In genomic region chr10:88582806-88583583, GRCh38 we compare ENCODE assay signal across 8 cellular contexts. TPM values are rescaled to one million over a fixed set of nuclear protein-coding genes. Genes with fewer than 3 reads are reported as not detected.
DNase-seq lines count a peak whose midpoint lies in the region; ATAC-seq and TF ChIP-seq lines count a peak whose summit lies in the region.

Gene RNLS, minus strand, starts transcription at chr10:88583318.

- peak within 1 kb of the TSS in 1 of 2 experiments; percentile 97 for H3K14ac ChIP-seq in mesenchymal stem cell (ENCODE audit: low read length in 2 of 2)

- peak within 1 kb of the TSS; percentile 86 for H3K9ac ChIP-seq in endocrine pancreas (ENCODE audit: control insufficient read depth, insufficient read depth, low read length)
- H3K9ac ChIP-seq in mesenchymal stem cell (ENCODE audit: low read length), result peak within 1 kb of the TSS; percentile 98

- no peaks in the 10 kb centered on the region for H3K79me1 ChIP-seq in mesenchymal stem cell (replicated peaks; ENCODE audit: low read length, poor library complexity, severe bottlenecking)

- H3K4me1 ChIP-seq in endocrine pancreas (ENCODE audit: control insufficient read depth, insufficient read depth, low read length) (no peaks in the 10 kb centered on the region), mesenchymal stem cell (ENCODE audit: control insufficient read depth, insufficient read depth, low read depth, low read length) (peaks cover 8% of the 10 kb centered on the region)

- H2BK120ac ChIP-seq in mesenchymal stem cell (ENCODE audit: low read depth, low read length), result peak within 1 kb of the TSS; percentile 35

- H4K91ac ChIP-seq in mesenchymal stem cell (ENCODE audit: low read length), result peak within 1 kb of the TSS; percentile 20

- peak within 1 kb of the TSS; percentile 51 for H2BK5ac ChIP-seq in mesenchymal stem cell (ENCODE audit: low read depth, low read length, poor library complexity, severe bottlenecking)

- peak within 1 kb of the TSS; percentile 92 to 96 for H3K18ac ChIP-seq in mesenchymal stem cell (ENCODE audit: low read depth in 1 of 2, low read length in 2 of 2)

- peak; percentile 76 for TF ChIP-seq CTCF in GM12873 (IDR thresholded peaks at IDR 0.05; ENCODE audit: insufficient read depth, low read depth, low read length, missing control alignments)

- peak within 1 kb of the TSS; percentile 85 to 89 for H3K4ac ChIP-seq in mesenchymal stem cell (ENCODE audit: low read depth in 1 of 2, low read length in 2 of 2)

- H2BK15ac ChIP-seq in mesenchymal stem cell (ENCODE audit: low read depth, poor library complexity, severe bottlenecking), result peak within 1 kb of the TSS; percentile 77

- peak within 1 kb of the TSS; percentile 91 for H2AFZ ChIP-seq in mesenchymal stem cell (ENCODE audit: low read depth, low read length)

- no peaks in the 10 kb centered on the region for H3K27me3 ChIP-seq in endocrine pancreas (ENCODE audit: control insufficient read depth, insufficient read depth, low read length)
- no peaks in the 10 kb centered on the region for H3K27me3 ChIP-seq in mesenchymal stem cell (ENCODE audit: control insufficient read depth in 1 of 2, insufficient read depth in 1 of 2, low read length in 2 of 2)

- H3K9me3 ChIP-seq in endocrine pancreas (ENCODE audit: control insufficient read depth, low read length) (no peaks in the 10 kb centered on the region), mesenchymal stem cell (ENCODE audit: control insufficient read depth, low read length) (no peaks in the 10 kb centered on the region)

- DNase-seq in NCI-H2171 treated with DMSO at 0.1 percent for 48 hours (lab: John Stamatoyannopoulos, UW) (peak; percentile 49), mesenchymal stem cell (peak; percentile 62), NCI-H526 treated with DMSO at 0.1 percent for 48 hours (lab: John Stamatoyannopoulos, UW) (no peak)
- DNase-seq in activated CD8-positive, alpha-beta memory T cell treated with anti-CD3 and anti-CD28 coated beads, Interleukin-2, amount 50 U/mL, for 1 hour (ENCODE audit: extremely low read depth), result peak; percentile 9
- DNase-seq in stimulated activated CD4-positive, alpha-beta T cell treated with anti-CD3 and anti-CD28 coated beads, TNF-alpha, amount 100 ng/mL, for 48 hours (ENCODE audit: low read depth in 3 of 3), result peak; percentile 38 to 68 (median 46)

- H2BK12ac ChIP-seq in mesenchymal stem cell (ENCODE audit: low read length in 2 of 2), result peak within 1 kb of the TSS in 1 of 2 experiments; percentile 86

- WGBS in mesenchymal stem cell, result 4% methylated on average over 58 of the region's 63 CpGs

- H2AK5ac ChIP-seq in mesenchymal stem cell (ENCODE audit: low read length, severe bottlenecking), result no peak within 1 kb of the TSS

- peak within 1 kb of the TSS; percentile 77 for H3K4me3 ChIP-seq in endocrine pancreas (ENCODE audit: control insufficient read depth, insufficient read depth, low read length)
- peak within 1 kb of the TSS; percentile 61 to 86 for H3K4me3 ChIP-seq in mesenchymal stem cell (ENCODE audit: insufficient read depth in 1 of 2, low read depth in 1 of 2, low read length in 2 of 2)

- H3K36me3 ChIP-seq in endocrine pancreas (ENCODE audit: control insufficient read depth, insufficient read depth, low read length), result no peaks in the 10 kb centered on the region
- H3K36me3 ChIP-seq in mesenchymal stem cell (ENCODE audit: control insufficient read depth in 1 of 2, insufficient read depth in 2 of 2, low read depth in 1 of 2, low read length in 2 of 2), result no peaks in the 10 kb centered on the region

- H3K27ac ChIP-seq in mesenchymal stem cell (ENCODE audit: low read length, poor library complexity, severe bottlenecking), result peak within 1 kb of the TSS; percentile 36

- H3K4me2 ChIP-seq in mesenchymal stem cell (ENCODE audit: low read length, poor library complexity, severe bottlenecking), result peak within 1 kb of the TSS; percentile 64

- H3K23ac ChIP-seq in mesenchymal stem cell (ENCODE audit: low read length in 2 of 2), result no peak within 1 kb of the TSS

- ATAC-seq in HG02623 (IDR thresholded peaks at IDR 0.05; ENCODE audit: unreplicated experiment), result peak; percentile 72

- peak within 1 kb of the TSS; percentile 99 for H4K8ac ChIP-seq in mesenchymal stem cell (ENCODE audit: low read length)

RNA-seq across cellular contexts. Expression of gene RNLS, which starts in this region (rescaled TPM):
- polyA plus RNA-seq in mesenchymal stem cell (2013, experiment 1 of 2), result 6.3 TPM
- 6.8 TPM for polyA plus RNA-seq in mesenchymal stem cell (2013, experiment 2 of 2)
